Comparison of ENCODE assay signal across 1 cellular context in the genomic region with DNA sequence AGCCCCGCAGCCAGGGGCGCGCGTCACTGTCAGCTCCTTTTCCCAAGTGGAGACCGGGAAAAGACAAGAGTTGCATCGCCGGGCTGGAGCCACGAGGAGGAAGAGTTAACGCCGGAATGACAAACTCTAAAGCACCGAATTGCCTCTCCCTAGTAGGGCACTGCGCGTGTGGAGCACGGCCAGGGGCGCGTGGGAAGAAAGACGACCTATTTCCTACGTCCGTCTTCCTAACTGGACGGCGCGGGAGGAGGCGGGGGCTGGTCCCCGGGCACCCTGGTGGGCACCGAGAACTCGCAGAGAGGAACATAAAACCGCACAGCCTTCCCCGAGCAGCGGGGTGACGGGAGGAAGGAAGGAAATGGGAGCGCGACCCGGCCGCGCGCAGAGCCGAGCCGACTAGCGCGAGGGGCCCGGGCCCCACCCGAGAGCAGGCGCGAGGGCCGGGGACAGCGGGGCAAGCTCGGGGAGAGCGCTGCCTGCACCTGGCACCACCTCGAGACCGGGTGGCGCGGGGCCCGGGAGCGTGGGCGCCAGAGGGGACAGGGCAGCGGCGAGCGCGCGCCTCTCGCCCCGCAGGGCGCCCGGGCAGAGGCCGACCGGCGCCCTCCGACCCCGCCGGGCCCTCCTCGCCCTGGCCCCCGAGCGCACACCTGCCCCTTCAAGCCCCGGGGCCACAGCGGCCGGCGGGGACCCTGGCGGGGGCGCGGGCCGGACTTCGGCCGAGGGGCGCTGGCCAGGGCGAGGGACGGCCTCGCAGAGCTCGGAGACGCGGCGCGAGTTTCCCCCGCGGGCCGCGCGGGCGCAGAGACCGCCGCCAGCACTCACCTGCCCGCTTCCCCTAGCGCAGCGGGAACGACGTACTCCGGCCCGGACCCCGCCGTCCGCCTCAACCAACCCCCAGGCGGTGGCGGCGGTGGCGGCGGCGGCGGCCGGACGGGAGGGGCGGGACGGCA.
TF ChIP-seq lines count a peak whose summit lies in the region.

No MANE protein-coding gene starts in this region.

TF ChIP-seq in K562, 482 proteins besides CTCF, POLR2A, EP300 and RAD21 (continued from another document):
- TF ChIP-seq HDAC1 (IDR thresholded peaks at IDR 0.05) (0 out of 4 replicates have a peak, but pooled peaks of 1 of the 2 experiments have one; percentile 26), STAT5A (IDR thresholded peaks at IDR 0.05; ENCODE audit: borderline replicate concordance, low read length) (no peak), ZNF644 (tag; IDR thresholded peaks at IDR 0.05; ENCODE audit: low read depth) (no peak), RB1 (IDR thresholded peaks at IDR 0.05; ENCODE audit: low read depth) (0 out of 2 replicates have a peak, but pooled peaks have one; percentile 11), PHF8 (IDR thresholded peaks at IDR 0.05; ENCODE audit: borderline replicate concordance, low read length) (peak; percentile 58; the same call in 1 of the 2 replicates), UBTF (IDR thresholded peaks at IDR 0.05; ENCODE audit: borderline replicate concordance in 1 of 2, low read depth in 2 of 2, low read length in 2 of 2) (no peak), ATF1 (CRISPR knock-in tag; IDR thresholded peaks at IDR 0.05) (no peak), ATF1 (tag; IDR thresholded peaks at IDR 0.05) (no peak), TAF9B (IDR thresholded peaks at IDR 0.05; ENCODE audit: partially characterized antibody) (no peak), SIN3B (IDR thresholded peaks at IDR 0.05; ENCODE audit: low read depth) (peak; percentile 5; the same call in 1 of the 2 replicates), E2F3 (CRISPR knock-in tag; IDR thresholded peaks at IDR 0.05) (no peak), NONO (IDR thresholded peaks at IDR 0.05; ENCODE audit: low read depth in 2 of 2, low read length in 1 of 2) (0 out of 4 replicates have a peak, but pooled peaks of 1 of the 2 experiments have one; percentile 54), L3MBTL2 (IDR thresholded peaks at IDR 0.05) (0 out of 2 replicates have a peak, but pooled peaks have one; percentile 30), MYC (IDR thresholded peaks at IDR 0.05; ENCODE audit: low read depth, low read length) (0 out of 2 replicates have a peak, but pooled peaks have one; percentile 19), MYC (CRISPR knock-in tag; IDR thresholded peaks at IDR 0.05; ENCODE audit: borderline replicate concordance, low read depth) (no peak), THAP7 (CRISPR knock-in tag; IDR thresholded peaks at IDR 0.05) (no peak), TAF7 (tag; IDR thresholded peaks at IDR 0.05) (no peak), GABPB1 (CRISPR knock-in tag; IDR thresholded peaks at IDR 0.05) (no peak)
- TF ChIP-seq, protein P1, sequence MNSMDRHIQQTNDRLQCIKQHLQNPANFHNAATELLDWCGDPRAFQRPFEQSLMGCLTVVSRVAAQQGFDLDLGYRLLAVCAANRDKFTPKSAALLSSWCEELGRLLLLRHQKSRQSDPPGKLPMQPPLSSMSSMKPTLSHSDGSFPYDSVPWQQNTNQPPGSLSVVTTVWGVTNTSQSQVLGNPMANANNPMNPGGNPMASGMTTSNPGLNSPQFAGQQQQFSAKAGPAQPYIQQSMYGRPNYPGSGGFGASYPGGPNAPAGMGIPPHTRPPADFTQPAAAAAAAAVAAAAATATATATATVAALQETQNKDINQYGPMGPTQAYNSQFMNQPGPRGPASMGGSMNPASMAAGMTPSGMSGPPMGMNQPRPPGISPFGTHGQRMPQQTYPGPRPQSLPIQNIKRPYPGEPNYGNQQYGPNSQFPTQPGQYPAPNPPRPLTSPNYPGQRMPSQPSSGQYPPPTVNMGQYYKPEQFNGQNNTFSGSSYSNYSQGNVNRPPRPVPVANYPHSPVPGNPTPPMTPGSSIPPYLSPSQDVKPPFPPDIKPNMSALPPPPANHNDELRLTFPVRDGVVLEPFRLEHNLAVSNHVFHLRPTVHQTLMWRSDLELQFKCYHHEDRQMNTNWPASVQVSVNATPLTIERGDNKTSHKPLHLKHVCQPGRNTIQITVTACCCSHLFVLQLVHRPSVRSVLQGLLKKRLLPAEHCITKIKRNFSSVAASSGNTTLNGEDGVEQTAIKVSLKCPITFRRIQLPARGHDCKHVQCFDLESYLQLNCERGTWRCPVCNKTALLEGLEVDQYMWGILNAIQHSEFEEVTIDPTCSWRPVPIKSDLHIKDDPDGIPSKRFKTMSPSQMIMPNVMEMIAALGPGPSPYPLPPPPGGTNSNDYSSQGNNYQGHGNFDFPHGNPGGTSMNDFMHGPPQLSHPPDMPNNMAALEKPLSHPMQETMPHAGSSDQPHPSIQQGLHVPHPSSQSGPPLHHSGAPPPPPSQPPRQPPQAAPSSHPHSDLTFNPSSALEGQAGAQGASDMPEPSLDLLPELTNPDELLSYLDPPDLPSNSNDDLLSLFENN (IDR thresholded peaks at IDR 0.05; ENCODE audit: low read depth in 2 of 2, low read length in 2 of 2): no peak
